8 cellular contexts compared by ENCODE assay signal in the genomic region with DNA sequence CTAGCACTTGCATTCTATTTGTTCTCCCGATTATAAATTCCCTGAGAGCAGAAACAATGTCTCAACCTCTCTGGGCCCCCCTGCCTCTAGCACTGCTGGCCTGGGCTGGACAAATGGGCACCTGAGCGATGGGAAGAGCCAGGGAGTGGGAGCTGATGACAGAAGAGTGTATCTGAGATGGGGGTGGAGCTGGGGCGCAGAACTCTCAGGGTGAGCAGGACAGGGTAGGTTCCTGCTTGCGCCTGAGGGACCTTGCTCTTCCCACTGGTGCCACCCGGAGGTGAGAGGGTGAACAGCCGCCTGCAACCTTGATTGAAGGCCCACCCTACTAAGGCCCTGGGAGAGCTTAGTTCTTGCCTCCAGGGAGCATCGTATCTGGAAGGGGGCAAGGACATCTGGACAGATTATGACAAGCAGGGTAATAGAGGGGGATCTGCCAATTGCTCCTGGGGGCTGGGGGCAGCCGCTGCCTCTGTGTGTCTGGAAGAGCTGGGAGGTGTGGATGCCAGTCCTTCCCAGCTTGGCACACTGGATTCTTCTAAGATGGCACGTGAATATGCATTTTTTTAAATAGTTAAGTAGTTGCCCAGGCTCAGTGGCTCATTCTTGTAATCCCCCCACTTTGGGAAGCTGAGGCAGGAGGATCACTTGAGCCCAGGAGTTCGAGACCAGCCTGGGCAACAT. TPM values are rescaled to one million over a fixed set of nuclear protein-coding genes. Genes with fewer than 3 reads are reported as not detected.
DNase-seq lines count a peak whose midpoint lies in the region; ATAC-seq and TF ChIP-seq lines count a peak whose summit lies in the region.

No MANE protein-coding gene starts in this region.

- no peak overlapping the region for H3K27ac Mint-ChIP-seq in activated T-cell treated with anti-CD3 and anti-CD28 coated beads, Interleukin-2, amount 50 U/mL, for 72 hours

- peak; percentile 57 for DNase-seq in DMS53 treated with DMSO at 0.1 percent for 48 hours (lab: John Stamatoyannopoulos, UW; ENCODE audit: unreplicated experiment)
- peak; percentile 40 to 83 for DNase-seq in HAP-1 (ENCODE audit: low spot score in 2 of 2)
- peak; percentile 80 for DNase-seq in NCI-H69 (lab: John Stamatoyannopoulos, UW)
- DNase-seq in activated T-cell treated with anti-CD3 and anti-CD28 coated beads, Interleukin-2, amount 50 U/mL, for 72 hours: peak; percentile 49 to 56
- peak; percentile 70 for DNase-seq in globus pallidus (ENCODE audit: low spot score)
- no peak for DNase-seq in stimulated activated naive CD4-positive, alpha-beta T cell treated with Interleukin-2 at 50 U/mL for 16 hours (lab: John Stamatoyannopoulos, UW)

- H3K9ac ChIP-seq in parathyroid adenoma: no peak overlapping the region

- H3K9me3 Mint-ChIP-seq in activated T-cell treated with anti-CD3 and anti-CD28 coated beads, Interleukin-2, amount 50 U/mL, for 72 hours: no peaks in the 10 kb centered on the region

- H3K27ac ChIP-seq in parathyroid adenoma: no peak overlapping the region

- H3K4me3 ChIP-seq in HAP-1 (no peak overlapping the region), parathyroid adenoma (ENCODE audit: low read depth, low read length) (no peak overlapping the region)

- ATAC-seq in activated T-cell treated with anti-CD3 and anti-CD28 coated beads, Interleukin-2, amount 50 U/mL, for 72 hours (replicated peaks in 1 of 2): peak; percentile 75 to 78
- ATAC-seq in HG03097 (IDR thresholded peaks at IDR 0.05; ENCODE audit: low FRiP score, unreplicated experiment): no peak

- no peak overlapping the region for H3K4me3 Mint-ChIP-seq in activated T-cell treated with anti-CD3 and anti-CD28 coated beads, Interleukin-2, amount 50 U/mL, for 72 hours

- H3K36me3 ChIP-seq in HAP-1 (replicated peaks) (peaks cover 43% of the 10 kb centered on the region), parathyroid adenoma (ENCODE audit: control insufficient read depth, insufficient read depth, low read length) (no peaks in the 10 kb centered on the region)

- H3K4me1 ChIP-seq in HAP-1: peaks cover 4% of the 10 kb centered on the region; the same call in 1 of the 2 replicates
- H3K4me1 ChIP-seq in parathyroid adenoma: no peaks in the 10 kb centered on the region

- peak overlapping the region; percentile 11 for H2AFZ ChIP-seq in parathyroid adenoma

- no peaks in the 10 kb centered on the region for H3K27me3 ChIP-seq in HAP-1 (ENCODE audit: low read depth)
- H3K27me3 ChIP-seq in parathyroid adenoma (ENCODE audit: control insufficient read depth, insufficient read depth, low read length): no peaks in the 10 kb centered on the region

- H3K79me2 ChIP-seq in parathyroid adenoma: no peaks in the 10 kb centered on the region

- H3K36me3 Mint-ChIP-seq in activated T-cell treated with anti-CD3 and anti-CD28 coated beads, Interleukin-2, amount 50 U/mL, for 72 hours (ENCODE audit: insufficient read depth in 2 of 2): no peaks in the 10 kb centered on the region

- no peak overlapping the region for H3K4me2 ChIP-seq in parathyroid adenoma (ENCODE audit: low read length)

- no peaks in the 10 kb centered on the region for H3K27me3 Mint-ChIP-seq in activated T-cell treated with anti-CD3 and anti-CD28 coated beads, Interleukin-2, amount 50 U/mL, for 72 hours (ENCODE audit: low read depth)

- TF ChIP-seq CTCF in parathyroid adenoma (IDR thresholded peaks at IDR 0.05): peak; percentile 73

- H3K9me3 ChIP-seq in HAP-1 (no peaks in the 10 kb centered on the region), parathyroid adenoma (ENCODE audit: control insufficient read depth, low read length) (no peaks in the 10 kb centered on the region)

- H3K4me1 Mint-ChIP-seq in activated T-cell treated with anti-CD3 and anti-CD28 coated beads, Interleukin-2, amount 50 U/mL, for 72 hours (ENCODE audit: low read depth): no peaks in the 10 kb centered on the region

- in situ Hi-C loops in HAP-1 (cut with MboI; ENCODE audit: low sequenced_read_pairs): no loop called here

RNA-seq across cellular contexts. Expression of a gene that starts 43.0 kb away (rescaled TPM):
- total RNA-seq in activated T-cell treated with anti-CD3 and anti-CD28 coated beads, Interleukin-2, amount 50 U/mL, for 72 hours: 1 to 10 TPM in 1 of 2 donors, under 1 TPM in 1; 0.58 to 1.2 TPM
